Comparison of ENCODE assay signal across 28 cellular contexts in genomic region chr6:14742171-14742570, GRCh38.
DNase-seq lines count a peak whose midpoint lies in the region; ATAC-seq, FAIRE-seq and TF ChIP-seq lines count a peak whose summit lies in the region.
"Had no signal": no experiment of that assay in that cellular context is flagged by ENCODE, and none has a peak within 500 bp of the region (broad histone marks: within the 10 kb centered on the region; RNA-seq: fewer than 3 reads in every experiment).

No MANE protein-coding gene starts in this region.

- no peak for TF ChIP-seq EP300 in K562 (IDR thresholded peaks at IDR 0.05; ENCODE audit: low read length)

- H3K9me3 ChIP-seq in PC-3 (ENCODE audit: low read length) (no peaks in the 10 kb centered on the region), K562 (replicated peaks; ENCODE audit: control insufficient read depth, insufficient read depth, low read depth, low read length) (peaks cover 3% of the 10 kb centered on the region; the same call in 1 of the 2 replicates), skeletal muscle satellite cell (replicated peaks; ENCODE audit: low read length) (no peaks in the 10 kb centered on the region)
- H3K9me3 ChIP-seq: SK-N-SH, thoracic aorta, uterus had no signal

- in situ Hi-C loops in K562 (cut with MboI): no loop called here

- TF ChIP-seq CTCF in PC-3 (conservative IDR thresholded peaks at IDR 0.05; ENCODE audit: low read depth, low read length): no peak
- TF ChIP-seq CTCF in K562 (IDR thresholded peaks at IDR 0.05 in 2 of 3, conservative IDR thresholded peaks at IDR 0.05 in 1 of 3; ENCODE audit: insufficient read depth in 2 of 3, low read depth in 1 of 3, low read length in 3 of 3): no peak

- H3K9ac ChIP-seq in PC-3 (ENCODE audit: low read length) (peak overlapping the region; percentile 94), K562 (ENCODE audit: insufficient read depth in 1 of 2, low read depth in 2 of 2, low read length in 2 of 2) (no peak overlapping the region), skeletal muscle satellite cell (ENCODE audit: low read depth, low read length) (peak overlapping the region; percentile 87)

- CTCF ChIA-PET in activated naive CD4-positive, alpha-beta T cell treated with anti-CD3 and anti-CD28 coated beads for 36 hours (lab: Charles Lee): no interaction called here
- CTCF ChIA-PET in PC-3 (lab: Charles Lee): no interaction called here
- CTCF ChIA-PET in K562 (lab: Yijun Ruan, JAX; ENCODE audit: low intra/inter-chr PET ratio): no interaction called here

- H4K20me1 ChIP-seq in PC-3 (ENCODE audit: low read length): no peaks in the 10 kb centered on the region
- no peaks in the 10 kb centered on the region for H4K20me1 ChIP-seq in K562 (replicated peaks; ENCODE audit: control insufficient read depth, insufficient read depth, low read length)

- peak overlapping the region; percentile 57 for H3K27ac Mint-ChIP-seq in activated naive CD4-positive, alpha-beta T cell treated with anti-CD3 and anti-CD28 coated beads for 36 hours
- H3K27ac Mint-ChIP-seq: activated naive CD8-positive, alpha-beta T cell treated with anti-CD3 and anti-CD28 coated beads, Interleukin-2, amount 10 ng/mL, durations not matched to agents 7 days and 5 days; GM23338; memory B cell had no signal

- peaks cover 3% of the 10 kb centered on the region for H3K9me3 Mint-ChIP-seq in activated naive CD4-positive, alpha-beta T cell treated with anti-CD3 and anti-CD28 coated beads for 36 hours

- H3K27me3 Mint-ChIP-seq in activated naive CD4-positive, alpha-beta T cell treated with anti-CD3 and anti-CD28 coated beads for 36 hours (ENCODE audit: low read depth): no peaks in the 10 kb centered on the region
- H3K27me3 Mint-ChIP-seq: activated naive CD8-positive, alpha-beta T cell treated with anti-CD3 and anti-CD28 coated beads, Interleukin-2, amount 10 ng/mL, durations not matched to agents 7 days and 5 days had no signal

- peaks cover 8% of the 10 kb centered on the region for H3F3A ChIP-seq in PC-3 (ENCODE audit: low read length, unreplicated experiment)

- ATAC-seq in PC-3 (no peak), K562 (no peak), HG03439 (IDR thresholded peaks at IDR 0.05; ENCODE audit: unreplicated experiment) (no peak), HG02642 (IDR thresholded peaks at IDR 0.05; ENCODE audit: poor library complexity, unreplicated experiment) (no peak)
- ATAC-seq: GM23338, heart left ventricle had no signal

- TF ChIP-seq RAD21 in K562 (CRISPR knock-in tag; conservative IDR thresholded peaks at IDR 0.05 in 1 of 2, IDR thresholded peaks at IDR 0.05 in 1 of 2): no peak

- no peak for FAIRE-seq in K562 (lab: Jason Lieb, UNC)
- FAIRE-seq: GM18507 had no signal

- H3K4me3 Mint-ChIP-seq in activated naive CD4-positive, alpha-beta T cell treated with anti-CD3 and anti-CD28 coated beads for 36 hours: no peak overlapping the region
- H3K4me3 Mint-ChIP-seq: activated naive CD8-positive, alpha-beta T cell treated with anti-CD3 and anti-CD28 coated beads, Interleukin-2, amount 10 ng/mL, durations not matched to agents 7 days and 5 days; GM23338; memory B cell had no signal

- H2AFZ ChIP-seq in PC-3 (ENCODE audit: low read length) (no peak overlapping the region), K562 (ENCODE audit: low read depth, low read length) (peak overlapping the region; percentile 78)
- H2AFZ ChIP-seq: GM23338 had no signal

- POLR2A ChIA-PET in PC-3 (lab: Charles Lee; ENCODE audit: unreplicated experiment): no interaction called here
- POLR2A ChIA-PET in K562 (lab: Yijun Ruan, JAX): interaction anchor here (0.7 kb wide), 1 partner anchor 1134 kb away, joined by 3 read pairs; no protein-coding TSS in a partner anchor

- WGBS in K562 (ENCODE audit: insufficient coverage, low coverage, missing lambda C conversion rate): 88% methylated on average over 2 of the region's 2 CpGs

- peak overlapping the region; percentile 60 for H3K4me2 ChIP-seq in PC-3 (ENCODE audit: low read length)
- H3K4me2 ChIP-seq in K562 (ENCODE audit: insufficient read depth, low read length): no peak overlapping the region
- H3K4me2 ChIP-seq in skeletal muscle satellite cell (ENCODE audit: low read length): no peak overlapping the region
- H3K4me2 ChIP-seq: GM23338, SK-N-SH had no signal

- H3K27me3 ChIP-seq in PC-3 (ENCODE audit: low read length) (no peaks in the 10 kb centered on the region), K562 (ENCODE audit: control insufficient read depth in 2 of 2, insufficient read depth in 2 of 2, low read length in 2 of 2) (no peaks in the 10 kb centered on the region), skeletal muscle satellite cell (ENCODE audit: control insufficient read depth, insufficient read depth, low read length) (no peaks in the 10 kb centered on the region)
- H3K27me3 ChIP-seq: uterus had no signal

- H3K36me3 ChIP-seq in PC-3 (ENCODE audit: low read depth, low read length) (no peaks in the 10 kb centered on the region), K562 (ENCODE audit: control insufficient read depth, insufficient read depth, low read length) (no peaks in the 10 kb centered on the region), skeletal muscle satellite cell (ENCODE audit: insufficient read depth, low read length) (no peaks in the 10 kb centered on the region)
- H3K36me3 ChIP-seq: heart left ventricle, thoracic aorta, uterus had no signal

- BruUV-seq in PC-3 (replicated peaks; lab: Mats Ljungman, UMichigan): no TSS peak
- BruUV-seq in K562 (replicated peaks; lab: Mats Ljungman, UMichigan): no TSS peak

- H3K9me1 ChIP-seq in K562 (ENCODE audit: control insufficient read depth, insufficient read depth, low read length): no peaks in the 10 kb centered on the region

- no peaks in the 10 kb centered on the region for H3K9me2 ChIP-seq in PC-3 (replicated peaks; ENCODE audit: low read length)
- H3K9me2 ChIP-seq: SK-N-SH had no signal

- peaks cover 3% of the 10 kb centered on the region for H3K36me3 Mint-ChIP-seq in activated naive CD4-positive, alpha-beta T cell treated with anti-CD3 and anti-CD28 coated beads for 36 hours (ENCODE audit: low read depth)

- H3K4me3 ChIP-seq in PC-3 (ENCODE audit: low read length) (no peak overlapping the region), K562 (no peak overlapping the region), skeletal muscle satellite cell (ENCODE audit: low read length) (peak overlapping the region; percentile 29)
- H3K4me3 ChIP-seq: GM23338, heart left ventricle, skin epidermis, thoracic aorta, uterus had no signal

- intact Hi-C loops in activated naive CD4-positive, alpha-beta T cell treated with anti-CD3 and anti-CD28 coated beads for 36 hours (cut with micrococcal nuclease): no loop called here
- intact Hi-C loops in PC-3 (cut with micrococcal nuclease) (loop anchor here (10.0 kb wide), 1 partner anchor 467 kb away; no protein-coding TSS in a partner anchor), K562 (cut with micrococcal nuclease) (no loop called here)

- 0 out of 2 replicates have a peak, but pooled peaks cover 3% of the 10 kb centered on the region for H3K79me2 ChIP-seq in PC-3 (ENCODE audit: low read length)
- no peaks in the 10 kb centered on the region for H3K79me2 ChIP-seq in K562 (ENCODE audit: control insufficient read depth, insufficient read depth, low read length)

- peak overlapping the region; percentile 98 for H3K27ac ChIP-seq in PC-3 (ENCODE audit: low read length)
- H3K27ac ChIP-seq in K562 (ENCODE audit: extremely low read depth, low read depth, low read length): no peak overlapping the region
- H3K27ac ChIP-seq: thoracic aorta, uterus, VCaP had no signal

- peaks cover 69% of the 10 kb centered on the region for H3K4me1 Mint-ChIP-seq in activated naive CD4-positive, alpha-beta T cell treated with anti-CD3 and anti-CD28 coated beads for 36 hours (ENCODE audit: low read depth)
- H3K4me1 Mint-ChIP-seq: GM23338 had no signal

- TF ChIP-seq POLR2A in K562 (conservative IDR thresholded peaks at IDR 0.05): no peak

- DNase-seq in activated naive CD4-positive, alpha-beta T cell treated with anti-CD3 and anti-CD28 coated beads for 36 hours: no peak
- no peak for DNase-seq in activated naive CD4-positive, alpha-beta T cell (lab: John Stamatoyannopoulos, UW)
- DNase-seq in PC-3 (no peak), K562 (ENCODE audit: extremely low read depth in 1 of 4, low spot score in 3 of 4) (no peak), medulla oblongata (ENCODE audit: extremely low spot score) (no peak)
- DNase-seq: ACHN; activated CD4-positive, alpha-beta T cell treated with anti-CD3 and anti-CD28 coated beads, Interleukin-2, amount 50 U/mL, for 4 hours; activated naive CD8-positive, alpha-beta T cell treated with anti-CD3 and anti-CD28 coated beads, Interleukin-2, amount 10 ng/mL, durations not matched to agents 7 days and 5 days; DMS79; GF-D8; heart left ventricle; Karpas-422; NCI-H1694 treated with DMSO at 0.1 percent for 48 hours; NCI-H526; nucleus accumbens; SK-N-SH; stimulated activated CD4-positive, alpha-beta T cell treated with anti-CD3 and anti-CD28 coated beads, Interleukin-1b, Interleukin-23, amount 100 ng/mL, for 48 hours; T-helper 2 cell; uterus had no signal

- H3K4me1 ChIP-seq in PC-3 (ENCODE audit: insufficient read depth, low read length) (peaks cover 30% of the 10 kb centered on the region), K562 (replicated peaks in 1 of 2; ENCODE audit: control insufficient read depth in 2 of 2, insufficient read depth in 2 of 2, low read length in 2 of 2) (peaks cover 0 to 35% of the 10 kb centered on the region in 2 experiments; a peak in 4 of 5 replicates), skeletal muscle satellite cell (ENCODE audit: control insufficient read depth, insufficient read depth, low read length) (peaks cover 31% of the 10 kb centered on the region)
- H3K4me1 ChIP-seq: uterus had no signal

TF ChIP-seq in K562, 482 proteins besides CTCF, POLR2A, EP300 and RAD21 (continues in another document):
- TF ChIP-seq, protein P1, sequence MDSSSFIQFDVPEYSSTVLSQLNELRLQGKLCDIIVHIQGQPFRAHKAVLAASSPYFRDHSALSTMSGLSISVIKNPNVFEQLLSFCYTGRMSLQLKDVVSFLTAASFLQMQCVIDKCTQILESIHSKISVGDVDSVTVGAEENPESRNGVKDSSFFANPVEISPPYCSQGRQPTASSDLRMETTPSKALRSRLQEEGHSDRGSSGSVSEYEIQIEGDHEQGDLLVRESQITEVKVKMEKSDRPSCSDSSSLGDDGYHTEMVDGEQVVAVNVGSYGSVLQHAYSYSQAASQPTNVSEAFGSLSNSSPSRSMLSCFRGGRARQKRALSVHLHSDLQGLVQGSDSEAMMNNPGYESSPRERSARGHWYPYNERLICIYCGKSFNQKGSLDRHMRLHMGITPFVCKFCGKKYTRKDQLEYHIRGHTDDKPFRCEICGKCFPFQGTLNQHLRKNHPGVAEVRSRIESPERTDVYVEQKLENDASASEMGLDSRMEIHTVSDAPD (CRISPR knock-in tag; IDR thresholded peaks at IDR 0.05): no peak
- TF ChIP-seq YBX1 (IDR thresholded peaks at IDR 0.05) (no peak), ZNF282 (CRISPR knock-in tag; IDR thresholded peaks at IDR 0.05) (no peak), JUNB (CRISPR knock-in tag; conservative IDR thresholded peaks at IDR 0.05) (no peak), ZNF274 (IDR thresholded peaks at IDR 0.05; ENCODE audit: borderline replicate concordance, low read depth, low read length) (no peak)

Comparison
In these comparisons a context has a peak if more than half of its experiments do, and no peak if none do; other contexts are left out.
1. H3K9ac ChIP-seq: peak in PC-3 (single experiment) and skeletal muscle satellite cell (single experiment); none in K562 (0 of 2).